12 cellular contexts compared by ENCODE assay signal in the genomic region with DNA sequence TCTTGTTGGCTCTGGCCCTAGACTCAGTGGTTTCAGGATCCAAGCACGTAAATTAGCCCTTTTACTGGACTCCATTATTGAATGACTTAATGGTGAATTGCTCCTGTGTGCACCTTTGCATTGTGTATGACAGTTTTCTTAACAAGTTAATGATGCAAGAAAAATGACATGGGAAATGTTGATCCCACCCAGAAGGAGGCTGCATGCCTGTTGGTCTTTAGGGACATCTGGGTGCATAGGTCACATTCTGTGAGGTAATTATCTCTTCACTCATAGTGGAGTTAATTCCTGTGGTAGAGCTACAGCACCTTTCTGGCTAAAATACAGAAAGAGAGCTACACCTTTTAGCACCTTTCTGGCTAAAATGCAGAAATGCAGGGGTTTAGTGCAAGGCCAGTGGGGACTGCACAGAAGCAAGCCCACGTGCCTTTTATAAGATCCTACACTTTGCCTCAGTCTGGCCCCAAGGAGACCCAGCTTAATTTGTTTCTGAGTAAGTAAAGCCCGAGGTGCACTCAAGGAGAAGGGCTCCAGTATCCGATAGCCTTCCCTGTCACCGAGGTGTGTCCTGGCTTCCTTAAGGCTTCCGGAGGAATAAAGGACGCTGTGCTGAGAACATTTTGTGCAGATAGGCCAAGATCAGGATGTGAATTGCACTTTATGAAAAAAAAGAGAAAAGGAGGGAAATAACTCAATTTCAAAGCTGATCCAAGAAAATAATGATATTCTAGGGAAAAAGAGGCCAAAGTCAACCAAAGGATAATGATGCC. TPM values are rescaled to one million over a fixed set of nuclear protein-coding genes. Genes with fewer than 3 reads are reported as not detected.
DNase-seq lines count a peak whose midpoint lies in the region; TF ChIP-seq lines count a peak whose summit lies in the region.
"Not testable (repeated sequence)": the region's sequence is repeated elsewhere in the genome, so short reads cannot be mapped to it uniquely, and the experiment has no call there.
"Had no signal": no experiment of that assay in that cellular context is flagged by ENCODE, and none has a peak within 500 bp of the region (broad histone marks: within the 10 kb centered on the region; RNA-seq: fewer than 3 reads in every experiment).

No MANE protein-coding gene starts in this region.

- H3K79me2 ChIP-seq in parathyroid adenoma = not testable (repeated sequence)

- 68 to 85% (median 71%) methylated on average over 5 to 7 of the region's 7 CpGs for WGBS in adrenal gland, 4 donors
- 83% methylated on average over 6 of the region's 7 CpGs for WGBS in liver

- TF ChIP-seq RAD21 in liver (IDR thresholded peaks at IDR 0.05) = not testable (repeated sequence)

- not testable (repeated sequence) for H3K27me3 ChIP-seq in HL-60 (ENCODE audit: insufficient read depth, poor library complexity, severe bottlenecking); adrenal gland; left ventricle myocardium inferior (ENCODE audit: low read depth); liver (ENCODE audit: control insufficient read depth in 4 of 4, insufficient read depth in 4 of 4, low read length in 3 of 4); parathyroid adenoma (ENCODE audit: control insufficient read depth, insufficient read depth, low read length); uterus

- H3K4me1 ChIP-seq in adrenal gland (replicated peaks in 1 of 2); left ventricle myocardium inferior; parathyroid adenoma; uterus: not testable (repeated sequence)
- H3K4me1 ChIP-seq in liver (ENCODE audit: control insufficient read depth in 4 of 4, insufficient read depth in 4 of 4, low read length in 3 of 4) = peaks cover 13 to 43% (median 26%) of the 10 kb centered on the region in 4 donors

- not testable (repeated sequence) for TF ChIP-seq CTCF in HL-60 (IDR thresholded peaks at IDR 0.05; ENCODE audit: insufficient read depth, low read length); adrenal gland (IDR thresholded peaks at IDR 0.05); left ventricle myocardium inferior (IDR thresholded peaks at IDR 0.05; ENCODE audit: borderline replicate concordance); liver (IDR thresholded peaks at IDR 0.05; ENCODE audit: low read depth, low read length, missing input control); parathyroid adenoma (IDR thresholded peaks at IDR 0.05); uterus (IDR thresholded peaks at IDR 0.05)

- H3K36me3 ChIP-seq in adrenal gland (replicated peaks in 1 of 2); left ventricle myocardium inferior; parathyroid adenoma (ENCODE audit: control insufficient read depth, insufficient read depth, low read length); uterus: not testable (repeated sequence)
- H3K36me3 ChIP-seq in liver (ENCODE audit: control insufficient read depth in 4 of 4, insufficient read depth in 3 of 4, low read depth in 1 of 4, low read length in 3 of 4) = peaks cover 0 to 12% (median 5%) of the 10 kb centered on the region in 4 donors

- DNase-seq in HL-60 (ENCODE audit: low read depth in 1 of 2, low spot score in 1 of 2); adrenal gland; left ventricle myocardium inferior; uterus: not testable (repeated sequence)

- H3K9ac ChIP-seq in liver (ENCODE audit: low read depth in 1 of 2, low read length in 2 of 2); parathyroid adenoma: not testable (repeated sequence)

- not testable (repeated sequence) for TF ChIP-seq POLR2A in adrenal gland (IDR thresholded peaks at IDR 0.05); uterus (IDR thresholded peaks at IDR 0.05)

- not testable (repeated sequence) for H3K9me3 ChIP-seq in adrenal gland (replicated peaks in 1 of 3); left ventricle myocardium inferior (replicated peaks); liver (ENCODE audit: control insufficient read depth in 4 of 4, low read length in 3 of 4); parathyroid adenoma (ENCODE audit: control insufficient read depth, low read length); uterus

- H3K4me2 ChIP-seq in parathyroid adenoma (ENCODE audit: low read length) = not testable (repeated sequence)

- H3K27ac ChIP-seq in HL-60 (replicated peaks) = peak overlapping the region; percentile 50
- peak overlapping the region in 3 of 5 donors; percentile 12 to 72 (median 26) for H3K27ac ChIP-seq in adrenal gland
- H3K27ac ChIP-seq in left ventricle myocardium inferior (replicated peaks) = peak overlapping the region; percentile 62
- peak overlapping the region; percentile 8 to 64 for H3K27ac ChIP-seq in liver (ENCODE audit: low read depth in 1 of 2, low read length in 2 of 2)
- H3K27ac ChIP-seq in parathyroid adenoma = peak overlapping the region; percentile 44
- peak overlapping the region; percentile 34 to 39 for H3K27ac ChIP-seq in uterus

- H2AFZ ChIP-seq in parathyroid adenoma = not testable (repeated sequence)

- H3K4me3 ChIP-seq in HL-60 (replicated peaks; ENCODE audit: insufficient read depth, low read length); adrenal gland; left ventricle myocardium inferior; liver (ENCODE audit: low read depth in 1 of 3, low read length in 3 of 3); parathyroid adenoma (ENCODE audit: low read depth, low read length); uterus: not testable (repeated sequence)

- intact Hi-C loops in adrenal gland (cut with DNase I); left ventricle myocardium inferior (cut with micrococcal nuclease); uterus (cut with DNase I; ENCODE audit: low total_unique reads): not testable (repeated sequence)

RNA-seq across cellular contexts. Expression of gene CDA, which starts 18.1 kb away (rescaled TPM):
- 1 to 10 TPM in 7 of 8 donors, not detected in 1; 1.2 to 4.8 (median 3.2) TPM for total RNA-seq in adrenal gland
- polyA plus RNA-seq in adrenal gland = 10 to 100 TPM in 2 of 3 donors, 1 to 10 TPM in 1; 5.3 to 11.8 (median 11.5) TPM
- total RNA-seq in left ventricle myocardium inferior = 2.0 TPM
- 1 to 10 TPM in 1 of 2 donors, under 1 TPM in 1; 0.42 to 8.1 TPM for total RNA-seq in liver
- polyA plus RNA-seq in liver = 10 to 100 TPM; 25.6 to 38.9 TPM
- 10 to 100 TPM in 1 of 4 donors, 1 to 10 TPM in 3; 2.3 to 12.2 (median 5.0) TPM for total RNA-seq in uterus
- total RNA-seq: CD8-positive, alpha-beta memory T cell; G401; H4 had no signal
- polyA plus RNA-seq: CD8-positive, alpha-beta memory T cell had no signal

RNA-seq across cellular contexts. Expression of gene PINK1, which starts 26.3 kb away (rescaled TPM):
- 100 to 1,000 TPM; 211 to 586 (median 306) TPM for total RNA-seq in adrenal gland
- 100 to 1,000 TPM; 109 to 146 (median 118) TPM for polyA plus RNA-seq in adrenal gland
- total RNA-seq in left ventricle myocardium inferior = 250 TPM
- total RNA-seq in liver = 10 to 100 TPM; 55.9 to 68.5 TPM
- 100 to 1,000 TPM in 1 of 2 donors, 10 to 100 TPM in 1; 52.7 to 118 TPM for polyA plus RNA-seq in liver
- total RNA-seq in uterus = 10 to 100 TPM; 55.6 to 67.4 (median 62.8) TPM

RNA-seq across cellular contexts. Expression of gene DDOST, which starts 54.2 kb away (rescaled TPM):
- total RNA-seq in adrenal gland = 100 to 1,000 TPM; 134 to 349 (median 202) TPM
- 100 to 1,000 TPM; 123 to 221 (median 193) TPM for polyA plus RNA-seq in adrenal gland
- total RNA-seq in left ventricle myocardium inferior = 120 TPM
- total RNA-seq in liver = 100 to 1,000 TPM; 152 to 176 TPM
- 100 to 1,000 TPM in 1 of 2 donors, 10 to 100 TPM in 1; 70.2 to 193 TPM for polyA plus RNA-seq in liver
- total RNA-seq in uterus = 100 to 1,000 TPM; 101 to 236 (median 123) TPM

RNA-seq across cellular contexts. Expression of gene FAM43B, which starts 54.6 kb away (rescaled TPM):
- total RNA-seq in adrenal gland = 10 to 100 TPM; 16.2 to 67.7 (median 41.6) TPM
- 10 to 100 TPM in 2 of 3 donors, 1 to 10 TPM in 1; 5.1 to 54.9 (median 30.4) TPM for polyA plus RNA-seq in adrenal gland
- 1.9 TPM for total RNA-seq in left ventricle myocardium inferior
- under 1 TPM; 0.08 to 0.09 TPM for total RNA-seq in liver
- under 1 TPM; 0.06 TPM for polyA plus RNA-seq in liver
- 1 to 10 TPM in 3 of 4 donors, not detected in 1; 1.5 to 2.3 (median 2.2) TPM for total RNA-seq in uterus
- total RNA-seq: Calu3; CD4-positive, alpha-beta T cell; CD8-positive, alpha-beta memory T cell had no signal
- polyA plus RNA-seq: CD14-positive monocyte; CD8-positive, alpha-beta memory T cell had no signal
